10 cellular contexts compared by ENCODE assay signal in genomic region chr3:188164248-188164687, GRCh38. TPM values are rescaled to one million over a fixed set of nuclear protein-coding genes. Genes with fewer than 3 reads are reported as not detected.
DNase-seq lines count a peak whose midpoint lies in the region; ATAC-seq and TF ChIP-seq lines count a peak whose summit lies in the region.
"Had no signal": no experiment of that assay in that cellular context is flagged by ENCODE, and none has a peak within 500 bp of the region (broad histone marks: within the 10 kb centered on the region; RNA-seq: fewer than 3 reads in every experiment).

No MANE protein-coding gene starts in this region.

- TF ChIP-seq CTCF in heart left ventricle (IDR thresholded peaks at IDR 0.05) (no peak), transverse colon (IDR thresholded peaks at IDR 0.05) (peak in 1 of 5 experiments; percentile 27), GM10266 (IDR thresholded peaks at IDR 0.05; ENCODE audit: control insufficient read depth, insufficient read depth, low read depth, missing control alignments) (no peak)

- DNase-seq in heart left ventricle (no peak), left ventricle myocardium superior (no peak), left colon (peak; percentile 68 to 86), transverse colon (peak; percentile 80), GM10266 (ENCODE audit: extremely low spot score) (no peak), NCI-H2107 (lab: John Stamatoyannopoulos, UW) (no peak)
- DNase-seq in activated T-cell treated with anti-CD3 and anti-CD28 coated beads, Interleukin-2, amount 50 U/mL, for 4 hours = peak; percentile 32
- DNase-seq: naive thymus-derived CD8-positive, alpha-beta T cell; NCI-H524 had no signal

- no peaks in the 10 kb centered on the region for H3K36me3 ChIP-seq in heart left ventricle
- H3K36me3 ChIP-seq in transverse colon = no peaks in the 10 kb centered on the region

- H3K36me3 Mint-ChIP-seq in activated T-cell treated with anti-CD3 and anti-CD28 coated beads, Interleukin-2, amount 50 U/mL, for 4 hours (ENCODE audit: insufficient read depth) = peaks cover 9% of the 10 kb centered on the region

- no peaks in the 10 kb centered on the region for H3K9me3 Mint-ChIP-seq in activated T-cell treated with anti-CD3 and anti-CD28 coated beads, Interleukin-2, amount 50 U/mL, for 4 hours
- H3K9me3 Mint-ChIP-seq: naive thymus-derived CD8-positive, alpha-beta T cell had no signal

- no peaks in the 10 kb centered on the region for H3K27me3 Mint-ChIP-seq in activated T-cell treated with anti-CD3 and anti-CD28 coated beads, Interleukin-2, amount 50 U/mL, for 4 hours (ENCODE audit: low read depth)
- H3K27me3 Mint-ChIP-seq: naive thymus-derived CD8-positive, alpha-beta T cell had no signal

- WGBS in heart left ventricle, 4 donors = 25 to 40% (median 30%) methylated on average over 2 of the region's 2 CpGs
- WGBS in transverse colon (ENCODE audit: low coverage in 1 of 2), 2 donors = 21% methylated on average over 2 of the region's 2 CpGs; no CpG with 5 or more reads in 1 of the 2 donors

- no peak overlapping the region for H3K4me3 Mint-ChIP-seq in activated T-cell treated with anti-CD3 and anti-CD28 coated beads, Interleukin-2, amount 50 U/mL, for 4 hours

- H3K27ac ChIP-seq in heart left ventricle (peak overlapping the region in 8 of 12 donors; percentile 1 to 97 (median 25)), transverse colon (peak overlapping the region; percentile 82 to 98 (median 96))

- H3K4me1 Mint-ChIP-seq in activated T-cell treated with anti-CD3 and anti-CD28 coated beads, Interleukin-2, amount 50 U/mL, for 4 hours (ENCODE audit: low read depth) = peaks cover 51% of the 10 kb centered on the region

- TF ChIP-seq POLR2A in heart left ventricle (IDR thresholded peaks at IDR 0.05) = no peak
- no peak for TF ChIP-seq POLR2A in transverse colon (IDR thresholded peaks at IDR 0.05)

- H3K4me1 ChIP-seq in heart left ventricle (peaks cover 0 to 97% (median 66%) of the 10 kb centered on the region in 12 donors), transverse colon (peaks cover 48 to 99% (median 79%) of the 10 kb centered on the region in 4 donors)

- TF ChIP-seq EP300 in transverse colon (IDR thresholded peaks at IDR 0.05; ENCODE audit: low read depth) = no peak

- H3K4me3 ChIP-seq in heart left ventricle (no peak overlapping the region), transverse colon (no peak overlapping the region)

- no peaks in the 10 kb centered on the region for H3K9me3 ChIP-seq in heart left ventricle
- H3K9me3 ChIP-seq in transverse colon = no peaks in the 10 kb centered on the region

- intact Hi-C loops in heart left ventricle (cut with DNase I) (no loop called here), left ventricle myocardium superior (cut with micrococcal nuclease) (no loop called here), left colon (cut with DNase I, micrococcal nuclease) (no loop called here), transverse colon (cut with DNase I; ENCODE audit: low total_unique reads) (no loop called here)

- in situ Hi-C loops in transverse colon (cut with MboI; ENCODE audit: low pct_ligation_motif_present in 1 of 4, low pct_unique_long_range_greater_than_20kb in 1 of 4, low sequenced_read_pairs in 3 of 4) = loop anchor here in 1 of 4 donors (25.0 kb wide), 1 partner anchor 427 kb away; the partner anchor contains the start of gene BCL6

- H3K27me3 ChIP-seq in heart left ventricle = no peaks in the 10 kb centered on the region
- H3K27me3 ChIP-seq in transverse colon = no peaks in the 10 kb centered on the region

- ATAC-seq in heart left ventricle (no peak), left ventricle myocardium superior (no peak), left colon (peak; percentile 82), GM18867 (IDR thresholded peaks at IDR 0.05; ENCODE audit: unreplicated experiment) (no peak)
- peak in 1 of 2 donors; percentile 35 for ATAC-seq in activated T-cell treated with anti-CD3 and anti-CD28 coated beads, Interleukin-2, amount 50 U/mL, for 4 hours
- ATAC-seq: naive thymus-derived CD8-positive, alpha-beta T cell had no signal

RNA-seq across cellular contexts. Expression of gene LPP, which starts 10.3 kb away (rescaled TPM):
- total RNA-seq in heart left ventricle = 100 to 1,000 TPM in 6 of 9 donors, 10 to 100 TPM in 3; 76.6 to 178 (median 111) TPM
- 10 to 100 TPM in 1 of 2 donors, 1 to 10 TPM in 1; 9.2 to 20.5 TPM for polyA plus RNA-seq in heart left ventricle
- total RNA-seq in left ventricle myocardium superior = 109 TPM
- total RNA-seq in activated T-cell treated with anti-CD3 and anti-CD28 coated beads, Interleukin-2, amount 50 U/mL, for 4 hours = 10 to 100 TPM; 15.5 to 19.2 (median 16.5) TPM
- total RNA-seq in left colon = 100 to 1,000 TPM; 228 to 258 TPM
- 100 to 1,000 TPM; 207 to 592 (median 406) TPM for total RNA-seq in transverse colon

Comparison
In these comparisons a context has a peak if more than half of its experiments do, and no peak if none do; other contexts are left out.
1. DNase-seq: peak in activated T-cell treated with anti-CD3 and anti-CD28 coated beads, Interleukin-2, amount 50 U/mL, for 4 hours (single experiment), left colon (2 of 2) and transverse colon (single experiment); none in heart left ventricle (0 of 5), left ventricle myocardium superior (single experiment), GM10266 (single experiment) and NCI-H2107 (single experiment).